Comparison of ENCODE assay signal across 11 cellular contexts in genomic region chr2:181072486-181072885, GRCh38.
DNase-seq lines count a peak whose midpoint lies in the region; ATAC-seq and TF ChIP-seq lines count a peak whose summit lies in the region.
"Had no signal": no experiment of that assay in that cellular context is flagged by ENCODE, and none has a peak within 500 bp of the region (broad histone marks: within the 10 kb centered on the region; RNA-seq: fewer than 3 reads in every experiment).

No MANE protein-coding gene starts in this region.

- DNase-seq in G401 (ENCODE audit: low spot score) (peak; percentile 43), IMR-90 (peak; percentile 62), astrocyte of the spinal cord (ENCODE audit: low read depth, low spot score) (peak; percentile 23), mesenchymal stem cell (peak; percentile 89), NCI-H2196 treated with DMSO at 0.1 percent for 48 hours (lab: John Stamatoyannopoulos, UW; ENCODE audit: unreplicated experiment) (no peak), ascending aorta (ENCODE audit: low spot score in 2 of 2) (no peak)
- DNase-seq: activated B cell treated with CpG ODN at 0.5 μM for 24 hours; CD4-positive, alpha-beta memory T cell; stimulated activated naive B cell treated with anti-CD40 and anti-IgM and Interleukin-4, amounts not matched to agents 10 μg/mL and 1 μg/mL and 100 μg/mL, for 72 hours had no signal

- ATAC-seq in IMR-90 (ENCODE audit: low read depth) (peak; percentile 68), HG03196 (IDR thresholded peaks at IDR 0.05; ENCODE audit: unreplicated experiment) (no peak), GM18520 (IDR thresholded peaks at IDR 0.05; ENCODE audit: unreplicated experiment) (no peak)

- H3K36me3 ChIP-seq in IMR-90 (ENCODE audit: control insufficient read depth, insufficient read depth, low read length) (peaks cover 4% of the 10 kb centered on the region), mesenchymal stem cell (ENCODE audit: control insufficient read depth in 1 of 2, insufficient read depth in 2 of 2, low read depth in 1 of 2, low read length in 2 of 2) (peaks cover 0 to 19% of the 10 kb centered on the region in 2 experiments), ascending aorta (peaks cover 0 to 2% of the 10 kb centered on the region in 2 donors)

- H2AFZ ChIP-seq in IMR-90 (replicated peaks; ENCODE audit: low read length, poor library complexity) (no peak overlapping the region), mesenchymal stem cell (ENCODE audit: low read depth, low read length) (no peak overlapping the region)

- no peak overlapping the region for H3K14ac ChIP-seq in IMR-90 (replicated peaks; ENCODE audit: low read depth, low read length)
- H3K14ac ChIP-seq in mesenchymal stem cell (ENCODE audit: low read length in 2 of 2), result no peak overlapping the region

- H3K56ac ChIP-seq in IMR-90 (ENCODE audit: extremely low read depth, insufficient read depth, low read length), result no peak overlapping the region

- POLR2A ChIA-PET in IMR-90 (lab: Charles Lee; ENCODE audit: unreplicated experiment), result no interaction called here

- no peak overlapping the region for H4K91ac ChIP-seq in IMR-90 (ENCODE audit: insufficient read depth, low read depth, low read length)
- no peak overlapping the region for H4K91ac ChIP-seq in mesenchymal stem cell (ENCODE audit: low read length)

- no peak for TF ChIP-seq POLR2A in IMR-90 (IDR thresholded peaks at IDR 0.05; ENCODE audit: low read depth, low read length)

- BruUV-seq in IMR-90 (replicated peaks; lab: Mats Ljungman, UMichigan), result no TSS peak

- H2BK120ac ChIP-seq in IMR-90 (ENCODE audit: low read depth, low read length) (no peak overlapping the region), mesenchymal stem cell (ENCODE audit: low read depth, low read length) (no peak overlapping the region)

- no peak for TF ChIP-seq CTCF in IMR-90 (conservative IDR thresholded peaks at IDR 0.05; ENCODE audit: low read depth, low read length)
- no peak for TF ChIP-seq CTCF in astrocyte of the spinal cord (IDR thresholded peaks at IDR 0.05; ENCODE audit: low read depth, low read length)
- TF ChIP-seq CTCF in ascending aorta (IDR thresholded peaks at IDR 0.05), result no peak

- H2AK5ac ChIP-seq in IMR-90 (ENCODE audit: low read depth, low read length) (no peak overlapping the region), mesenchymal stem cell (ENCODE audit: low read length, severe bottlenecking) (no peak overlapping the region)

- 0 out of 2 replicates have a peak, but pooled peaks cover 4% of the 10 kb centered on the region for H3K9me1 ChIP-seq in IMR-90 (ENCODE audit: insufficient read depth, low read length)

- peaks cover 4% of the 10 kb centered on the region; the same call in 1 of the 2 replicates for H4K20me1 ChIP-seq in IMR-90 (ENCODE audit: insufficient read depth, low read length)

- H3K79me1 ChIP-seq in IMR-90 (ENCODE audit: low read depth in 1 of 2, low read length in 2 of 2) (peaks cover 7 to 47% of the 10 kb centered on the region in 2 experiments; a peak in 3 of 4 replicates), mesenchymal stem cell (replicated peaks; ENCODE audit: low read length, poor library complexity, severe bottlenecking) (peaks cover 15% of the 10 kb centered on the region)

- H3K9me3 ChIP-seq in IMR-90 (ENCODE audit: control insufficient read depth, insufficient read depth, low read length) (no peaks in the 10 kb centered on the region), mesenchymal stem cell (ENCODE audit: control insufficient read depth, low read length) (no peaks in the 10 kb centered on the region), ascending aorta (no peaks in the 10 kb centered on the region)

- peaks cover 3% of the 10 kb centered on the region for H3K4me1 ChIP-seq in IMR-90 (ENCODE audit: control insufficient read depth, insufficient read depth, low read length)
- peaks cover 2% of the 10 kb centered on the region for H3K4me1 ChIP-seq in mesenchymal stem cell (ENCODE audit: control insufficient read depth, insufficient read depth, low read depth, low read length)
- no peaks in the 10 kb centered on the region for H3K4me1 ChIP-seq in ascending aorta

- H3K4ac ChIP-seq in IMR-90 (ENCODE audit: low read depth, low read length) (no peak overlapping the region), mesenchymal stem cell (ENCODE audit: low read depth in 1 of 2, low read length in 2 of 2) (no peak overlapping the region)

- in situ Hi-C loops in G401 (cut with HindIII; ENCODE audit: low sequenced_read_pairs) (no loop called here), IMR-90 (cut with MboI; ENCODE audit: low sequenced_read_pairs) (loop anchor here (10.0 kb wide), 1 partner anchor 948 kb away; no protein-coding TSS in a partner anchor), astrocyte of the spinal cord (cut with HindIII; ENCODE audit: low sequenced_read_pairs) (no loop called here)

- no peak overlapping the region for H3K27ac ChIP-seq in IMR-90 (ENCODE audit: insufficient read depth, low read length)
- no peak overlapping the region for H3K27ac ChIP-seq in mesenchymal stem cell (ENCODE audit: low read length, poor library complexity, severe bottlenecking)
- no peak overlapping the region for H3K27ac ChIP-seq in ascending aorta

- 40% methylated on average over 2 of the region's 3 CpGs; no CpG with 5 or more reads in 1 of the 2 experiments for WGBS in IMR-90 (ENCODE audit: extremely low coverage in 2 of 2, insufficient read length in 1 of 2), 2 experiments
- 0% methylated on average over 2 of the region's 3 CpGs for WGBS in mesenchymal stem cell

- CTCF ChIA-PET in IMR-90 (lab: Yijun Ruan, JAX), result no interaction called here

- no peak overlapping the region for H3K18ac ChIP-seq in IMR-90 (ENCODE audit: low read depth, low read length)
- H3K18ac ChIP-seq in mesenchymal stem cell (ENCODE audit: low read depth in 1 of 2, low read length in 2 of 2), result no peak overlapping the region

- H3K9ac ChIP-seq in IMR-90 (ENCODE audit: low read depth, low read length) (no peak overlapping the region), mesenchymal stem cell (ENCODE audit: low read length) (no peak overlapping the region)

- intact Hi-C loops in IMR-90 (cut with micrococcal nuclease) (loop anchor here (5.0 kb wide), 2 partner anchors 90 to 830 kb away; partner anchors contain the start of gene UBE2E3), ascending aorta (cut with DNase I) (loop anchor here (10.0 kb wide), 1 partner anchor 642 kb away; no protein-coding TSS in a partner anchor)

- H3K23ac ChIP-seq in IMR-90 (ENCODE audit: low read depth, low read length), result no peak overlapping the region
- H3K23ac ChIP-seq in mesenchymal stem cell (ENCODE audit: low read length in 2 of 2), result no peak overlapping the region

- H3K27me3 ChIP-seq in IMR-90 (ENCODE audit: control insufficient read depth, insufficient read depth, low read length) (no peaks in the 10 kb centered on the region), mesenchymal stem cell (ENCODE audit: control insufficient read depth in 1 of 2, insufficient read depth in 1 of 2, low read length in 2 of 2) (no peaks in the 10 kb centered on the region), ascending aorta (no peaks in the 10 kb centered on the region)

- no peak overlapping the region for H2BK20ac ChIP-seq in IMR-90 (ENCODE audit: low read depth, low read length)

- no peak overlapping the region for H2BK12ac ChIP-seq in mesenchymal stem cell (ENCODE audit: low read length in 2 of 2)

- no peak overlapping the region for H4K5ac ChIP-seq in IMR-90 (ENCODE audit: low read depth, low read length)

- TF ChIP-seq RAD21 in IMR-90 (IDR thresholded peaks at IDR 0.05; ENCODE audit: low read length), result no peak

- H2BK5ac ChIP-seq in IMR-90 (ENCODE audit: low read depth, low read length, poor library complexity, severe bottlenecking) (no peak overlapping the region), mesenchymal stem cell (ENCODE audit: low read depth, low read length, poor library complexity, severe bottlenecking) (no peak overlapping the region)

- H3K4me3 ChIP-seq in IMR-90 (ENCODE audit: insufficient read depth, low read depth, low read length) (no peak overlapping the region), astrocyte of the spinal cord (ENCODE audit: low read depth, low read length) (no peak overlapping the region), mesenchymal stem cell (ENCODE audit: insufficient read depth in 1 of 2, low read depth in 1 of 2, low read length in 2 of 2) (no peak overlapping the region), ascending aorta (no peak overlapping the region)

- H2AK9ac ChIP-seq in IMR-90 (replicated peaks; ENCODE audit: low read depth, low read length, poor library complexity), result no peak overlapping the region

- H4K8ac ChIP-seq in IMR-90 (ENCODE audit: low read depth in 2 of 2, low read length in 2 of 2) (no peak overlapping the region), mesenchymal stem cell (ENCODE audit: low read length) (no peak overlapping the region)

- dilution Hi-C loops in IMR-90 (cut with HindIII; ENCODE audit: low sequenced_read_pairs, unreplicated experiment), result no loop called here

- H2BK15ac ChIP-seq in IMR-90 (ENCODE audit: low read depth, low read length) (no peak overlapping the region), mesenchymal stem cell (ENCODE audit: low read depth, poor library complexity, severe bottlenecking) (no peak overlapping the region)

- H3K4me2 ChIP-seq in IMR-90 (ENCODE audit: low read depth, low read length), result peak overlapping the region; percentile 50; the same call in 1 of the 2 replicates
- no peak overlapping the region for H3K4me2 ChIP-seq in mesenchymal stem cell (ENCODE audit: low read length, poor library complexity, severe bottlenecking)

TF ChIP-seq in IMR-90, 13 proteins besides CTCF, POLR2A, EP300 and RAD21 (continues in another document):
- TF ChIP-seq RFX5 (IDR thresholded peaks at IDR 0.05; ENCODE audit: low read depth, low read length), result no peak
- TF ChIP-seq FOS (IDR thresholded peaks at IDR 0.05; ENCODE audit: low read depth, low read length), result no peak
- no peak for TF ChIP-seq SMC3 (IDR thresholded peaks at IDR 0.05; ENCODE audit: low read depth, low read length)
- TF ChIP-seq NFE2L2 (IDR thresholded peaks at IDR 0.05; ENCODE audit: low read depth, low read length), result no peak
- no peak for TF ChIP-seq CEBPB (IDR thresholded peaks at IDR 0.05; ENCODE audit: low read depth, low read length)
- no peak for TF ChIP-seq MXI1 (IDR thresholded peaks at IDR 0.05; ENCODE audit: borderline replicate concordance, low read depth, low read length)
- TF ChIP-seq ELK1 (IDR thresholded peaks at IDR 0.05; ENCODE audit: borderline replicate concordance, low read depth, low read length), result no peak

Comparison
In these comparisons a context has a peak if more than half of its experiments do, and no peak if none do; other contexts are left out.
1. DNase-seq: peak in G401 (single experiment), IMR-90 (single experiment), astrocyte of the spinal cord (single experiment) and mesenchymal stem cell (single experiment); none in NCI-H2196 treated with DMSO at 0.1 percent for 48 hours (single experiment) and ascending aorta (0 of 2).